ENCODE assay signal across 23 cellular contexts in the genomic region with DNA sequence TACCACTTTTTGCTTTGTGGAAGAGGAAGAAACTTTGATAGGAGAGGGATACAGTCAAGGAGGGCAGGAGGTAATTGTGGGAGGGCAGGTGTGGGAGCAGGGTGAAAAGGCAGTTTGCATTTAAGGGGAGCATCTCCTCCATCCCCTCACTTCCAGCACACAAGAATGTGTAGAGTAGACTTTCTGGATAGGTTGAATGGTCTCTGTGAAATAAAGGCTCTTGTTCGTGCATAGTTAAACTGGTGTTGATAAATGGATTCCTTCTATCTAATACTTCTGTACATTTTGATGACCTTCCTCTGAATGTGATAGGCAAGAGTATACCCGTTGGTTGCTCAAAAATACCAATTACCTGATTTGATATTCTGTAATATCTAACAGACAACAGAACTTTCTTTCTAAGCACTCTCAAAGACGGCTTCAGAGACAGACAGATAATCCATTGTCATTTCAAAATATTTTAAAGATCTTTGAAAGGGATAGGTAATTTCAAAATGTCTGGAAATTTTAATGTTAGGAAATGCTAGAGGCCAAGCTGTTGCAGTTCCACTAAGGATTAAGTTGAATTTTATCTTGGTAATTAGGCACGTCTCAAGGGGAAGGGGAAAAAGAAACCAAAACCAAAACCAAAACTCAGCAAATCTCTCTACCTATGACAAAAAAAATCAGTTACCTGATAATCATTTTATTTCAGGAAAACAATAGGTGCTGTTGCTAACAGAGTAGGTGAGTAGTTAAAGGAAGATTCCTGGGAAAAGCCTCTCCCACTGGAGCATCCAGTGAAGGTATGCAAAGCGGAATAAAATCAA.
DNase-seq lines count a peak whose midpoint lies in the region; ATAC-seq and TF ChIP-seq lines count a peak whose summit lies in the region.
"Had no signal": no experiment of that assay in that cellular context is flagged by ENCODE, and none has a peak within 500 bp of the region (broad histone marks: within the 10 kb centered on the region; RNA-seq: fewer than 3 reads in every experiment).

No MANE protein-coding gene starts in this region.

- H3K79me2 ChIP-seq in mammary epithelial cell (ENCODE audit: insufficient read depth, low read length) (no peaks in the 10 kb centered on the region), GM23338 (replicated peaks; ENCODE audit: insufficient read depth) (no peaks in the 10 kb centered on the region)

- H3K4me3 Mint-ChIP-seq in T-helper 1 cell treated with Interleukin-12 subunit alpha and Interleukin-12 subunit beta and Interleukin-4 antibody, amounts not matched to agents 30 μg/mL and 1 μg/mL, for 36 hours, result peak overlapping the region; percentile 69
- peak overlapping the region; percentile 79 to 81 for H3K4me3 Mint-ChIP-seq in effector memory CD8-positive, alpha-beta T cell
- H3K4me3 Mint-ChIP-seq in stimulated activated memory B cell treated with anti-CD40 and anti-IgM and Interleukin-4, amounts not matched to agents 10 μg/mL and 1 μg/mL and 100 μg/mL, for 72 hours, result peak overlapping the region; percentile 8
- no peak overlapping the region for H3K4me3 Mint-ChIP-seq in GM23338

- ATAC-seq in effector memory CD8-positive, alpha-beta T cell (replicated peaks), result peak; percentile 51
- ATAC-seq in stimulated activated memory B cell treated with anti-CD40 and anti-IgM and Interleukin-4, amounts not matched to agents 10 μg/mL and 1 μg/mL and 100 μg/mL, for 72 hours, result no peak
- ATAC-seq in GM23338, result no peak
- ATAC-seq: body of pancreas, GM12878, Right ventricle myocardium inferior had no signal

- CTCF ChIA-PET in mammary epithelial cell (lab: Charles Lee; ENCODE audit: low non-redundant PET), result no interaction called here

- no peak overlapping the region for H3K9ac ChIP-seq in mammary epithelial cell (ENCODE audit: insufficient read depth, low read length)

- peak overlapping the region; percentile 71 for H3K27ac Mint-ChIP-seq in T-helper 1 cell treated with Interleukin-12 subunit alpha and Interleukin-12 subunit beta and Interleukin-4 antibody, amounts not matched to agents 30 μg/mL and 1 μg/mL, for 36 hours
- peak overlapping the region; percentile 83 to 88 for H3K27ac Mint-ChIP-seq in effector memory CD8-positive, alpha-beta T cell
- H3K27ac Mint-ChIP-seq in stimulated activated memory B cell treated with anti-CD40 and anti-IgM and Interleukin-4, amounts not matched to agents 10 μg/mL and 1 μg/mL and 100 μg/mL, for 72 hours, result no peak overlapping the region
- no peak overlapping the region for H3K27ac Mint-ChIP-seq in GM23338

- no peaks in the 10 kb centered on the region for H4K20me1 ChIP-seq in mammary epithelial cell (ENCODE audit: insufficient read depth, low read length)
- H4K20me1 ChIP-seq in GM23338 (replicated peaks; ENCODE audit: insufficient read depth), result no peaks in the 10 kb centered on the region

- H3K4me2 ChIP-seq in mammary epithelial cell (ENCODE audit: insufficient read depth, low read depth, low read length) (peak overlapping the region; percentile 32), GM23338 (no peak overlapping the region)

- H3K9me3 Mint-ChIP-seq in T-helper 1 cell treated with Interleukin-12 subunit alpha and Interleukin-12 subunit beta and Interleukin-4 antibody, amounts not matched to agents 30 μg/mL and 1 μg/mL, for 36 hours, result no peaks in the 10 kb centered on the region
- no peaks in the 10 kb centered on the region for H3K9me3 Mint-ChIP-seq in effector memory CD8-positive, alpha-beta T cell
- H3K9me3 Mint-ChIP-seq in stimulated activated memory B cell treated with anti-CD40 and anti-IgM and Interleukin-4, amounts not matched to agents 10 μg/mL and 1 μg/mL and 100 μg/mL, for 72 hours, result no peaks in the 10 kb centered on the region
- H3K9me3 Mint-ChIP-seq in GM23338, result no peaks in the 10 kb centered on the region

- peaks cover 33% of the 10 kb centered on the region for H3K4me1 Mint-ChIP-seq in T-helper 1 cell treated with Interleukin-12 subunit alpha and Interleukin-12 subunit beta and Interleukin-4 antibody, amounts not matched to agents 30 μg/mL and 1 μg/mL, for 36 hours (ENCODE audit: low read depth)
- peaks cover 18 to 24% of the 10 kb centered on the region in 2 donors for H3K4me1 Mint-ChIP-seq in effector memory CD8-positive, alpha-beta T cell (ENCODE audit: low read depth in 2 of 2)
- H3K4me1 Mint-ChIP-seq in stimulated activated memory B cell treated with anti-CD40 and anti-IgM and Interleukin-4, amounts not matched to agents 10 μg/mL and 1 μg/mL and 100 μg/mL, for 72 hours, result peaks cover 29% of the 10 kb centered on the region
- peaks cover 8% of the 10 kb centered on the region for H3K4me1 Mint-ChIP-seq in GM23338

- dilution Hi-C loops in mammary epithelial cell (cut with HindIII; ENCODE audit: low sequenced_read_pairs), result no loop called here

- no peak for TF ChIP-seq POLR2A in breast epithelium (IDR thresholded peaks at IDR 0.05)

- H3K4me3 ChIP-seq in mammary epithelial cell (replicated peaks in 1 of 3; ENCODE audit: insufficient read depth in 1 of 3, low read depth in 2 of 3, low read length in 3 of 3) (no peak overlapping the region), breast epithelium (peak overlapping the region in 1 of 3 donors; percentile 28), GM23338 (no peak overlapping the region)
- H3K4me3 ChIP-seq: body of pancreas, esophagus muscularis mucosa, GM12878, right atrium auricular region, thoracic aorta had no signal

- no peaks in the 10 kb centered on the region for H3K9me2 ChIP-seq in GM23338 (ENCODE audit: insufficient read depth)

- H3K4me1 ChIP-seq in mammary epithelial cell (ENCODE audit: insufficient read depth, low read length) (no peaks in the 10 kb centered on the region), breast epithelium (no peaks in the 10 kb centered on the region), GM23338 (ENCODE audit: insufficient read depth) (no peaks in the 10 kb centered on the region; the same call in 1 of the 2 replicates)
- H3K4me1 ChIP-seq: body of pancreas, right atrium auricular region had no signal

- in situ Hi-C loops in mammary epithelial cell (cut with MboI; ENCODE audit: low sequenced_read_pairs in 2 of 2), result no loop called here

- TF ChIP-seq CTCF in mammary epithelial cell (conservative IDR thresholded peaks at IDR 0.05 in 1 of 2, IDR thresholded peaks at IDR 0.05 in 1 of 2; ENCODE audit: extremely low read depth in 1 of 2, insufficient read depth in 1 of 2, low read depth in 1 of 2, low read length in 2 of 2), result no peak
- no peak for TF ChIP-seq CTCF in breast epithelium (IDR thresholded peaks at IDR 0.05)
- no peak for TF ChIP-seq CTCF in GM23338 (conservative IDR thresholded peaks at IDR 0.05; ENCODE audit: low read depth in 2 of 2)

- H3K27me3 ChIP-seq in mammary epithelial cell (ENCODE audit: insufficient read depth, low read length) (no peaks in the 10 kb centered on the region), breast epithelium (no peaks in the 10 kb centered on the region), GM23338 (ENCODE audit: insufficient read depth) (no peaks in the 10 kb centered on the region)
- H3K27me3 ChIP-seq: body of pancreas, esophagus muscularis mucosa, neutrophil, right atrium auricular region had no signal

- DNase-seq in mammary epithelial cell (no peak), breast epithelium (ENCODE audit: low spot score in 2 of 2) (no peak), nucleus accumbens (lab: John Stamatoyannopoulos, UW) (no peak), amniotic stem cell (lab: John Stamatoyannopoulos, UW) (no peak), GM23338 (ENCODE audit: low spot score) (no peak)
- DNase-seq in effector memory CD8-positive, alpha-beta T cell, result no peak
- DNase-seq: activated CD4-positive, alpha-beta T cell treated with anti-CD3 and anti-CD28 coated beads for 4 hours; activated effector memory CD4-positive, alpha-beta T cell treated with anti-CD3 and anti-CD28 coated beads, Interleukin-2, amount 50 U/mL, for 16 hours; body of pancreas; Calu3; GOT3; KBM-7; mesendoderm; NCI-H1092 treated with DMSO at 0.1 percent for 48 hours; NCI-H2171 treated with DMSO at 0.1 percent for 48 hours had no signal

- BruUV-seq in mammary epithelial cell (replicated peaks; lab: Mats Ljungman, UMichigan), result no TSS peak

- H3K36me3 Mint-ChIP-seq in T-helper 1 cell treated with Interleukin-12 subunit alpha and Interleukin-12 subunit beta and Interleukin-4 antibody, amounts not matched to agents 30 μg/mL and 1 μg/mL, for 36 hours (ENCODE audit: low read depth), result peaks cover 3% of the 10 kb centered on the region
- H3K36me3 Mint-ChIP-seq in effector memory CD8-positive, alpha-beta T cell (ENCODE audit: insufficient read depth), result no peaks in the 10 kb centered on the region
- H3K36me3 Mint-ChIP-seq in stimulated activated memory B cell treated with anti-CD40 and anti-IgM and Interleukin-4, amounts not matched to agents 10 μg/mL and 1 μg/mL and 100 μg/mL, for 72 hours, result no peaks in the 10 kb centered on the region
- H3K36me3 Mint-ChIP-seq in GM23338 (ENCODE audit: low read depth), result no peaks in the 10 kb centered on the region

- H2AFZ ChIP-seq in mammary epithelial cell (ENCODE audit: low read depth, low read length), result no peak overlapping the region
- H2AFZ ChIP-seq in GM23338, result no peak overlapping the region

- no peaks in the 10 kb centered on the region for H3K9me3 ChIP-seq in mammary epithelial cell (replicated peaks; ENCODE audit: insufficient read depth, low read length)
- H3K9me3 ChIP-seq in breast epithelium, result no peaks in the 10 kb centered on the region
- H3K9me3 ChIP-seq: body of pancreas, esophagus muscularis mucosa, neutrophil, right atrium auricular region, thoracic aorta had no signal

- intact Hi-C loops in mammary epithelial cell (cut with micrococcal nuclease) (no loop called here), breast epithelium (cut with DNase I; ENCODE audit: low total_unique reads) (no loop called here)

- H3K27me3 Mint-ChIP-seq in T-helper 1 cell treated with Interleukin-12 subunit alpha and Interleukin-12 subunit beta and Interleukin-4 antibody, amounts not matched to agents 30 μg/mL and 1 μg/mL, for 36 hours (ENCODE audit: low read depth), result peaks cover 6% of the 10 kb centered on the region
- no peaks in the 10 kb centered on the region for H3K27me3 Mint-ChIP-seq in effector memory CD8-positive, alpha-beta T cell
- H3K27me3 Mint-ChIP-seq in stimulated activated memory B cell treated with anti-CD40 and anti-IgM and Interleukin-4, amounts not matched to agents 10 μg/mL and 1 μg/mL and 100 μg/mL, for 72 hours, result no peaks in the 10 kb centered on the region
- H3K27me3 Mint-ChIP-seq in GM23338 (ENCODE audit: insufficient read depth, low read depth, poor library complexity), result peaks cover 9% of the 10 kb centered on the region

- H3K36me3 ChIP-seq in mammary epithelial cell (ENCODE audit: insufficient read depth, low read length) (no peaks in the 10 kb centered on the region), breast epithelium (no peaks in the 10 kb centered on the region), GM23338 (ENCODE audit: insufficient read depth) (no peaks in the 10 kb centered on the region)
- H3K36me3 ChIP-seq: esophagus muscularis mucosa, neutrophil, right atrium auricular region, thoracic aorta had no signal

- H3F3A ChIP-seq in GM23338 (replicated peaks; ENCODE audit: low read depth), result no peaks in the 10 kb centered on the region

- no peak overlapping the region for H3K27ac ChIP-seq in mammary epithelial cell (ENCODE audit: insufficient read depth, low read depth, low read length)
- H3K27ac ChIP-seq in breast epithelium, result no peak overlapping the region
- H3K27ac ChIP-seq in GM23338 (ENCODE audit: low read depth), result no peak overlapping the region
- H3K27ac ChIP-seq: body of pancreas, esophagus muscularis mucosa, neutrophil, right atrium auricular region, thoracic aorta had no signal

- WGBS in mammary epithelial cell (ENCODE audit: low coverage, missing lambda C conversion rate), result 71% methylated on average over 5 of the region's 5 CpGs

Comparison
In these comparisons a context has a peak if more than half of its experiments do, and no peak if none do; other contexts are left out.
1. H3K27ac Mint-ChIP-seq: peak in T-helper 1 cell treated with Interleukin-12 subunit alpha and Interleukin-12 subunit beta and Interleukin-4 antibody, amounts not matched to agents 30 μg/mL and 1 μg/mL, for 36 hours (single experiment) and effector memory CD8-positive, alpha-beta T cell (2 of 2); none in stimulated activated memory B cell treated with anti-CD40 and anti-IgM and Interleukin-4, amounts not matched to agents 10 μg/mL and 1 μg/mL and 100 μg/mL, for 72 hours (single experiment) and GM23338 (single experiment).